Comparison of ENCODE assay signal across 8 cellular contexts in the genomic region with DNA sequence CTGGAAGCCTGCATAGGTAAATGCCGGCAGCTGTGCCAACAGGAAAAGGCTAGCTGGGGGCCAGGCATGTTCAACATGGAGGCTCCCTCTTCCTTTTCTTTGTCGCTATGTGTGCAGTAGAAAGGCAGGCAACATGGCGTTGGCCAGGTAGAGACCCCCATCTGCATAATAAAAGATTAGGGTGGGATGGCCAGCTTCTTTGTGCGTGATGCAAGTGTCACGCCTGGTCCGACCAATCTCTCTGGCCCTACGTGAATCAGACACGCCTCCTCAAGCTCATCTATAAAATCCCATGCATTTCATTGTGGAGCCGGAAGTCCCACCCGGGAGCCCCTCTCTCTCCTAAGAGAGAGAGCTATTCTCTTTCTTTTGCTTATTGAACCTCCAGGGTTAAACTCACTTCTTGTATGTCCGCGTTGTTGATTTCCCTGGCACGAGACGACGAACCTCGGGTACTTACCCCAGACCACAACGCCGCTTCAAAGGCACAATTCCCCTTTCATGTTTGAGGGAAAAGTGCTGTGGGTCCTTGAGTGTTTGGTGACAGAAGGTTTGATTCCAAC. TPM values are rescaled to one million over a fixed set of nuclear protein-coding genes. Genes with fewer than 3 reads are reported as not detected.
A peak's percentile ranks its signal among the peaks of the same experiment; 100 is the strongest.
DNase-seq lines count a peak whose midpoint lies in the region; ATAC-seq and TF ChIP-seq lines count a peak whose summit lies in the region.

No MANE protein-coding gene starts in this region.

- intact Hi-C loops in ascending aorta (cut with DNase I) (no loop called here), left colon (cut with DNase I, micrococcal nuclease) (no loop called here)

- peak; percentile 87 for ATAC-seq in left colon

- H3K27me3 ChIP-seq in ascending aorta, result no peaks in the 10 kb centered on the region

- no peak for TF ChIP-seq CTCF in ascending aorta (IDR thresholded peaks at IDR 0.05)

- H3K27ac ChIP-seq in ascending aorta, result no peak overlapping the region

- H3K36me3 ChIP-seq in ascending aorta, result no peaks in the 10 kb centered on the region

- H3K9me3 ChIP-seq in ascending aorta, result no peaks in the 10 kb centered on the region

- H3K4me1 ChIP-seq in ascending aorta, result no peaks in the 10 kb centered on the region

- DNase-seq in Ammon's horn (ENCODE audit: low spot score), result peak; percentile 59
- peak; percentile 25 for DNase-seq in MV-4-11 (lab: John Stamatoyannopoulos, UW)
- DNase-seq in ascending aorta (ENCODE audit: low spot score in 2 of 2), result no peak
- peak; percentile 57 to 64 for DNase-seq in left colon
- no peak for DNase-seq in NOMO-1 treated with dmso at 0.1 percent for 144 hours (lab: John Stamatoyannopoulos, UW; ENCODE audit: unreplicated experiment)
- DNase-seq in stimulated activated CD4-positive, alpha-beta T cell treated with anti-CD3 and anti-CD28 coated beads, Interleukin-4, amount 100 ng/mL, for 1 hour, result no peak
- no peak for DNase-seq in hippocampal formation (lab: John Stamatoyannopoulos, UW)
- DNase-seq in activated effector memory CD4-positive, alpha-beta T cell treated with Interleukin-2 at 50 U/mL for 16 hours, result no peak

- peak overlapping the region; percentile 16 to 32 for H3K4me3 ChIP-seq in ascending aorta

RNA-seq across cellular contexts. Expression of gene C5orf47, which starts 25.0 kb away (rescaled TPM):
- total RNA-seq in ascending aorta (not detected), left colon (not detected)

Comparison
In these comparisons a context has a peak if more than half of its experiments do, and no peak if none do; other contexts are left out.
1. DNase-seq: peak in Ammon's horn (single experiment), MV-4-11 (single experiment) and left colon (2 of 2); none in ascending aorta (0 of 2), NOMO-1 treated with dmso at 0.1 percent for 144 hours (single experiment), stimulated activated CD4-positive, alpha-beta T cell treated with anti-CD3 and anti-CD28 coated beads, Interleukin-4, amount 100 ng/mL, for 1 hour (single experiment), hippocampal formation (0 of 2) and activated effector memory CD4-positive, alpha-beta T cell treated with Interleukin-2 at 50 U/mL for 16 hours (single experiment).